In genomic region chr10:96374639-96374984, GRCh38 we compare ENCODE assay signal across 8 cellular contexts. TPM values are rescaled to one million over a fixed set of nuclear protein-coding genes. Genes with fewer than 3 reads are reported as not detected.
A peak's percentile ranks its signal among the peaks of the same experiment; 100 is the strongest.
DNase-seq lines count a peak whose midpoint lies in the region; ATAC-seq and TF ChIP-seq lines count a peak whose summit lies in the region.

No MANE protein-coding gene starts in this region.

- peak overlapping the region; percentile 92 for H2AFZ ChIP-seq in IMR-90 (replicated peaks; ENCODE audit: low read length, poor library complexity)
- H2AFZ ChIP-seq in neuron (ENCODE audit: low read depth, low read length): peak overlapping the region; percentile 11

- CTCF ChIA-PET in CD8-positive, alpha-beta memory T cell (lab: Charles Lee): interaction anchor here (1.3 to 2.4 kb wide), 4 partner anchors 10 to 51 kb away, joined by 3 to 14 read pairs (median 6); no protein-coding TSS in a partner anchor
- CTCF ChIA-PET in IMR-90 (lab: Yijun Ruan, JAX): interaction anchor here (0.6 to 1.4 kb wide), 6 partner anchors 8 to 1967 kb away, joined by 3 to 5 read pairs (median 4); no protein-coding TSS in a partner anchor

- H3K36me3 ChIP-seq in CD8-positive, alpha-beta memory T cell (ENCODE audit: insufficient read depth, low read length): no peaks in the 10 kb centered on the region
- H3K36me3 ChIP-seq in IMR-90 (ENCODE audit: control insufficient read depth, insufficient read depth, low read length) (no peaks in the 10 kb centered on the region), neuron (ENCODE audit: insufficient read depth, low read length) (no peaks in the 10 kb centered on the region)

- no peak overlapping the region for H3K9ac ChIP-seq in IMR-90 (ENCODE audit: low read depth, low read length)

- peak overlapping the region; percentile 63 to 89 (median 78) for H3K4me3 Mint-ChIP-seq in CD8-positive, alpha-beta memory T cell

- no peaks in the 10 kb centered on the region for H4K20me1 ChIP-seq in IMR-90 (ENCODE audit: insufficient read depth, low read length)

- H3K27ac ChIP-seq in CD8-positive, alpha-beta memory T cell (ENCODE audit: low read depth, low read length): no peak overlapping the region
- no peak overlapping the region for H3K27ac ChIP-seq in IMR-90 (ENCODE audit: insufficient read depth, low read length)

- H2BK5ac ChIP-seq in IMR-90 (ENCODE audit: low read depth, low read length, poor library complexity, severe bottlenecking): no peak overlapping the region

- H3K27me3 Mint-ChIP-seq in CD8-positive, alpha-beta memory T cell: peaks cover 8 to 37% of the 10 kb centered on the region in 2 donors

- no TSS peak for BruUV-seq in IMR-90 (replicated peaks; lab: Mats Ljungman, UMichigan)

- no peak overlapping the region for H2BK120ac ChIP-seq in IMR-90 (ENCODE audit: low read depth, low read length)

- H3K36me3 Mint-ChIP-seq in CD8-positive, alpha-beta memory T cell: no peaks in the 10 kb centered on the region

- no peaks in the 10 kb centered on the region for H3K4me1 ChIP-seq in CD8-positive, alpha-beta memory T cell (ENCODE audit: insufficient read depth, low read length)
- H3K4me1 ChIP-seq in IMR-90 (ENCODE audit: control insufficient read depth, insufficient read depth, low read length) (no peaks in the 10 kb centered on the region), neuron (ENCODE audit: insufficient read depth, low read length) (peaks cover 3% of the 10 kb centered on the region)

- no peak overlapping the region for H4K91ac ChIP-seq in IMR-90 (ENCODE audit: insufficient read depth, low read depth, low read length)

- no peak overlapping the region for H2AK9ac ChIP-seq in IMR-90 (replicated peaks; ENCODE audit: low read depth, low read length, poor library complexity)

- DNase-seq in CD8-positive, alpha-beta memory T cell: no peak
- DNase-seq in IMR-90: no peak
- DNase-seq in choroid plexus epithelial cell (ENCODE audit: low read depth): no peak
- DNase-seq in stimulated activated CD4-positive, alpha-beta T cell treated with anti-CD3 and anti-CD28 coated beads, Interleukin-4, amount 100 ng/mL, for 1 hour: no peak
- DNase-seq in UCSD-AML1 (lab: John Stamatoyannopoulos, UW; ENCODE audit: unreplicated experiment): no peak

- no peak overlapping the region for H3K18ac ChIP-seq in IMR-90 (ENCODE audit: low read depth, low read length)

- in situ Hi-C loops in IMR-90 (cut with MboI; ENCODE audit: low sequenced_read_pairs): no loop called here

- peaks cover 5 to 17% (median 10%) of the 10 kb centered on the region in 3 donors for H3K4me1 Mint-ChIP-seq in CD8-positive, alpha-beta memory T cell

- ATAC-seq in IMR-90 (ENCODE audit: low read depth): no peak
- no peak for ATAC-seq in HG02981 (IDR thresholded peaks at IDR 0.05; ENCODE audit: unreplicated experiment)
- no peak for ATAC-seq in HG03139 (IDR thresholded peaks at IDR 0.05; ENCODE audit: unreplicated experiment)

- no peak for TF ChIP-seq RAD21 in IMR-90 (IDR thresholded peaks at IDR 0.05; ENCODE audit: low read length)

- no peak overlapping the region for H3K23ac ChIP-seq in IMR-90 (ENCODE audit: low read depth, low read length)

- H3K14ac ChIP-seq in IMR-90 (replicated peaks; ENCODE audit: low read depth, low read length): no peak overlapping the region

- no peak overlapping the region for H2BK20ac ChIP-seq in IMR-90 (ENCODE audit: low read depth, low read length)

- no peak for TF ChIP-seq CTCF in IMR-90 (conservative IDR thresholded peaks at IDR 0.05; ENCODE audit: low read depth, low read length)
- TF ChIP-seq CTCF in choroid plexus epithelial cell (conservative IDR thresholded peaks at IDR 0.05; ENCODE audit: low read depth, low read length): no peak

- no peak overlapping the region for H3K4ac ChIP-seq in IMR-90 (ENCODE audit: low read depth, low read length)

- no peaks in the 10 kb centered on the region for H3K9me3 ChIP-seq in CD8-positive, alpha-beta memory T cell (ENCODE audit: low read length)
- H3K9me3 ChIP-seq in IMR-90 (ENCODE audit: control insufficient read depth, insufficient read depth, low read length) (no peaks in the 10 kb centered on the region), neuron (ENCODE audit: low read length) (no peaks in the 10 kb centered on the region)

- no peak overlapping the region for H2AK5ac ChIP-seq in IMR-90 (ENCODE audit: low read depth, low read length)

- H3K4me3 ChIP-seq in CD8-positive, alpha-beta memory T cell (ENCODE audit: low read length): peak overlapping the region; percentile 55
- no peak overlapping the region; the same call in 1 of the 2 replicates for H3K4me3 ChIP-seq in IMR-90 (ENCODE audit: insufficient read depth, low read depth, low read length)
- peak overlapping the region; percentile 58 for H3K4me3 ChIP-seq in choroid plexus epithelial cell (ENCODE audit: low read depth, low read length)
- peak overlapping the region; percentile 41 for H3K4me3 ChIP-seq in neuron (ENCODE audit: low read length)

- peaks cover 3% of the 10 kb centered on the region; the same call in 1 of the 2 replicates for H3K9me1 ChIP-seq in IMR-90 (ENCODE audit: insufficient read depth, low read length)

- dilution Hi-C loops in IMR-90 (cut with HindIII; ENCODE audit: low sequenced_read_pairs, unreplicated experiment): no loop called here

- 25% methylated on average over 3 of the region's 9 CpGs; no CpG with 5 or more reads in 1 of the 2 experiments for WGBS in IMR-90 (ENCODE audit: extremely low coverage in 2 of 2, insufficient read length in 1 of 2), 2 experiments

- TF ChIP-seq POLR2A in IMR-90 (IDR thresholded peaks at IDR 0.05; ENCODE audit: low read depth, low read length): no peak

- H3K79me1 ChIP-seq in IMR-90 (ENCODE audit: low read depth in 1 of 2, low read length in 2 of 2): no peaks in the 10 kb centered on the region

- no peaks in the 10 kb centered on the region for H3K27me3 ChIP-seq in CD8-positive, alpha-beta memory T cell (ENCODE audit: insufficient read depth, low read length, poor library complexity, severe bottlenecking)
- H3K27me3 ChIP-seq in IMR-90 (ENCODE audit: control insufficient read depth, insufficient read depth, low read length) (peaks cover 14% of the 10 kb centered on the region), neuron (ENCODE audit: insufficient read depth, low read length) (peaks cover 6% of the 10 kb centered on the region)

- POLR2A ChIA-PET in CD8-positive, alpha-beta memory T cell (lab: Charles Lee): no interaction called here
- POLR2A ChIA-PET in IMR-90 (lab: Charles Lee; ENCODE audit: unreplicated experiment): no interaction called here

- intact Hi-C loops in IMR-90 (cut with micrococcal nuclease): loop anchor here (10.0 kb wide), 1 partner anchor 660 kb away; no protein-coding TSS in a partner anchor

- H3K9me3 Mint-ChIP-seq in CD8-positive, alpha-beta memory T cell: no peaks in the 10 kb centered on the region

- H3K56ac ChIP-seq in IMR-90 (ENCODE audit: extremely low read depth, insufficient read depth, low read length): no peak overlapping the region

- no peak overlapping the region for H3K4me2 ChIP-seq in IMR-90 (ENCODE audit: low read depth, low read length)

- no peak overlapping the region for H2BK15ac ChIP-seq in IMR-90 (ENCODE audit: low read depth, low read length)

- H4K5ac ChIP-seq in IMR-90 (ENCODE audit: low read depth, low read length): no peak overlapping the region

- H4K8ac ChIP-seq in IMR-90 (ENCODE audit: low read depth in 2 of 2, low read length in 2 of 2): no peak overlapping the region

- H3K27ac Mint-ChIP-seq in CD8-positive, alpha-beta memory T cell: no peak overlapping the region

TF ChIP-seq in IMR-90, 13 proteins besides CTCF, POLR2A, EP300 and RAD21:
- TF ChIP-seq SMC3 (IDR thresholded peaks at IDR 0.05; ENCODE audit: low read depth, low read length): no peak
- TF ChIP-seq CHD1 (IDR thresholded peaks at IDR 0.05; ENCODE audit: low read depth, low read length): no peak
- no peak for TF ChIP-seq BHLHE40 (IDR thresholded peaks at IDR 0.05; ENCODE audit: low read depth, low read length)
- TF ChIP-seq MAFK (IDR thresholded peaks at IDR 0.05; ENCODE audit: low read depth, low read length): no peak
- no peak for TF ChIP-seq NFE2L2 (IDR thresholded peaks at IDR 0.05; ENCODE audit: low read depth, low read length)
- no peak for TF ChIP-seq FOS (IDR thresholded peaks at IDR 0.05; ENCODE audit: low read depth, low read length)
- no peak for TF ChIP-seq ELK1 (IDR thresholded peaks at IDR 0.05; ENCODE audit: borderline replicate concordance, low read depth, low read length)
- TF ChIP-seq CEBPB (IDR thresholded peaks at IDR 0.05; ENCODE audit: low read depth, low read length): no peak
- no peak for TF ChIP-seq MXI1 (IDR thresholded peaks at IDR 0.05; ENCODE audit: borderline replicate concordance, low read depth, low read length)
- TF ChIP-seq MAZ (IDR thresholded peaks at IDR 0.05; ENCODE audit: borderline replicate concordance, low read depth, low read length): no peak
- no peak for TF ChIP-seq RFX5 (IDR thresholded peaks at IDR 0.05; ENCODE audit: low read depth, low read length)
- no peak for TF ChIP-seq RCOR1 (IDR thresholded peaks at IDR 0.05; ENCODE audit: insufficient replicate concordance, low read length)
- TF ChIP-seq USF2 (IDR thresholded peaks at IDR 0.05; ENCODE audit: low read depth, low read length): no peak
TF ChIP-seq in IMR-90: peak in this region for 0.

RNA-seq across cellular contexts. Expression of gene OPALIN, which starts 15.8 kb away (rescaled TPM):
- not detected for total RNA-seq in CD8-positive, alpha-beta memory T cell
- not detected for polyA plus RNA-seq in CD8-positive, alpha-beta memory T cell
- not detected in 2 replicates for total RNA-seq in IMR-90 (2012; rRNA removed)
- not detected in 2 replicates for polyA plus RNA-seq in IMR-90 (2012; rRNA removed)
- not detected in 2 replicates for polyA plus RNA-seq in IMR-90 (2012; cell fraction: cytosol; rRNA removed)
- not detected in 2 replicates for polyA plus RNA-seq in IMR-90 (2012; cell fraction: nucleus; rRNA removed; ENCODE audit: low replicate concordance)
